8 cellular contexts compared by ENCODE assay signal in the genomic region with DNA sequence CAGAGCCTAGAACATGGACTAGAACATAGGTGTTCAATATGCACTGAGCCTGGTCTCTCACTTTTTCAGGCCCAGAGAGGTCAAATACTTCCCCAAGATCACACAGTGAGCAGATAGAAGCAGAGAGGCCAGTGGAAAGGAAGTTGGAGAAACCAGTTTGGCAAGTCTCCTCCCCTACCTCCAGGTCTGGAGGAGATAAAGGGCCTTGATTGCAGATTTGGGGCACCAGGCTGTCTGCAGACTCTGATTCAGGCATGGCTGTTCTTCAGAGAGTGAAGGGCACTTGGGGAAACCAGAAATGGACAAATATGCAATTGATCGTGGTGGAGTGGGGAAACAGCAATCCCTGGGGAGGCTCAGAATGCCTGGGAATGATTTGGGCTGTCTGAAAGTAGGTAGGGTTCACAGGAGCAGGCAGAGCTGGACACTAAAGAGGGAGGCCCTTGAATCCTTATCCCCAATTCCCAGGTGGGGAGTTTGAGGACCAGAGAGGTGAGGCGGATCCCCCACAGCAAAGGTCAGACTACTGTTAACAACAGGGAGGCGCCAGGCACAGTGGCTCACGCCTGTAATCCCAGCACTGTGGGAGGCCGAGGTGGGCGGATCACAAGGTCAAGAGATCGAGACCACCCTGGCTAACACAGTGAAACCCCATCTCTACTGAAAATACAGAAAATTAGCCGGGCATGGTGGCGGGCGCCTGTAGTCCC. TPM values are rescaled to one million over a fixed set of nuclear protein-coding genes. Genes with fewer than 3 reads are reported as not detected.
DNase-seq lines count a peak whose midpoint lies in the region; ATAC-seq, FAIRE-seq and TF ChIP-seq lines count a peak whose summit lies in the region.

No MANE protein-coding gene starts in this region.

- peaks cover 2% of the 10 kb centered on the region; the same call in 1 of the 2 replicates for H3K27me3 Mint-ChIP-seq in HFFc6 (ENCODE audit: insufficient read depth)

- in situ Hi-C loops in GM12878 (cut with MboI), result no loop called here

- DNase-seq in A549 (ENCODE audit: low read depth in 1 of 2, low spot score in 1 of 2) (no peak), HFFc6 (no peak), GM12878 (ENCODE audit: low read depth, low spot score) (no peak), D721Med (ENCODE audit: insufficient read length, low spot score) (no peak), hypothalamus (lab: John Stamatoyannopoulos, UW) (no peak), iPS-NIHi7 (ENCODE audit: extremely low spot score) (no peak)

- intact Hi-C loops in GM12878 (cut with micrococcal nuclease; ENCODE audit: unreplicated experiment), result loop anchor here (5.0 kb wide), 1 partner anchor 39 kb away; a partner anchor contains a TSS

- H3K27ac ChIP-seq in A549, result peak overlapping the region; percentile 28 to 95; a peak in 5 of 6 replicates
- H3K27ac ChIP-seq in GM12878 (ENCODE audit: control insufficient read depth, insufficient read depth), result no peak overlapping the region
- no peak overlapping the region for H3K27ac ChIP-seq in mesodermal cell (ENCODE audit: low read depth, low read length, severe bottlenecking)

- RAD21 ChIA-PET in GM12878 (lab: Charles Lee; ENCODE audit: unreplicated experiment), result interaction anchor here (3.6 kb wide), 1 partner anchor 172 kb away, joined by 13 read pairs; no protein-coding TSS in a partner anchor

- H3K27ac Mint-ChIP-seq in HFFc6, result peak overlapping the region; percentile 44; the same call in 1 of the 2 replicates

- TF ChIP-seq CTCF in A549 (IDR thresholded peaks at IDR 0.05), result no peak
- TF ChIP-seq CTCF in HFFc6 (IDR thresholded peaks at IDR 0.05), result no peak
- TF ChIP-seq CTCF in GM12878 (IDR thresholded peaks at IDR 0.05 in 2 of 3, conservative IDR thresholded peaks at IDR 0.05 in 1 of 3; ENCODE audit: control insufficient read depth in 2 of 3, extremely low read depth in 1 of 3, insufficient read depth in 1 of 3, low read depth in 3 of 3, low read length in 3 of 3), result no peak
- no peak for TF ChIP-seq CTCF in D721Med (IDR thresholded peaks at IDR 0.05; ENCODE audit: insufficient read depth, missing control alignments)

- peaks cover 50% of the 10 kb centered on the region for H3K4me1 ChIP-seq in A549
- peaks cover 22% of the 10 kb centered on the region for H3K4me1 ChIP-seq in GM12878 (ENCODE audit: control insufficient read depth, insufficient read depth, low read length)
- peaks cover 49% of the 10 kb centered on the region for H3K4me1 ChIP-seq in mesodermal cell (ENCODE audit: control insufficient read depth, insufficient read depth, low read length, poor library complexity, severe bottlenecking)

- no peaks in the 10 kb centered on the region for H3K9me3 Mint-ChIP-seq in HFFc6

- H3K4me3 ChIP-seq in A549, result no peak overlapping the region
- H3K4me3 ChIP-seq in GM12878, result no peak overlapping the region
- peak overlapping the region; percentile 6 for H3K4me3 ChIP-seq in mesodermal cell (ENCODE audit: extremely low read depth, insufficient read depth, low read length, poor library complexity, severe bottlenecking)

- POLR2A ChIA-PET in A549 (lab: Yijun Ruan, JAX), result no interaction called here
- POLR2A ChIA-PET in GM12878 (lab: Charles Lee), result interaction anchor here (0.7 to 1.5 kb wide), 2 partner anchors 19 to 30 kb away, joined by 3 to 4 read pairs; no protein-coding TSS in a partner anchor

- TF ChIP-seq POLR2A in A549 (IDR thresholded peaks at IDR 0.05; ENCODE audit: low read length), result no peak
- no peak for TF ChIP-seq POLR2A in GM12878 (IDR thresholded peaks at IDR 0.05; ENCODE audit: low read depth, low read length)

- TF ChIP-seq EP300 in A549 (IDR thresholded peaks at IDR 0.05), result no peak
- TF ChIP-seq EP300 in GM12878 (IDR thresholded peaks at IDR 0.05; ENCODE audit: borderline replicate concordance in 1 of 2, control insufficient read depth in 1 of 2, low read depth in 2 of 2, low read length in 2 of 2), result no peak

- H4K20me1 ChIP-seq in GM12878 (ENCODE audit: control insufficient read depth, insufficient read depth), result no peaks in the 10 kb centered on the region

- CTCF ChIA-PET in A549 (lab: Yijun Ruan, JAX), result interaction anchor here (0.6 to 9.3 kb wide), 10 partner anchors 9 to 38 kb away, joined by 3 to 161 read pairs (median 12); a partner anchor contains a TSS
- CTCF ChIA-PET in GM12878 (lab: Yijun Ruan, JAX), result interaction anchor here (0.7 to 5.5 kb wide), 3 partner anchors 30 to 81 kb away, joined by 3 to 49 read pairs (median 28); no protein-coding TSS in a partner anchor

- 84% methylated on average over 10 of the region's 10 CpGs for WGBS in A549 (ENCODE audit: missing lambda C conversion rate)
- WGBS in GM12878 (ENCODE audit: insufficient coverage, insufficient replicate concordance, low lambda C conversion rate, missing lambda C conversion rate), result 84% methylated on average over 10 of the region's 10 CpGs
- WGBS in mesodermal cell (ENCODE audit: insufficient coverage in 2 of 2), 2 experiments, result 89 to 97% methylated on average over 5 to 6 of the region's 10 CpGs

- H3K36me3 ChIP-seq in GM12878 (ENCODE audit: control insufficient read depth in 2 of 2, insufficient read depth in 2 of 2, low read length in 1 of 2) (peaks cover 3 to 4% of the 10 kb centered on the region in 2 experiments; a peak in 3 of 4 replicates), mesodermal cell (ENCODE audit: control insufficient read depth, insufficient read depth, low read length) (peaks cover 51% of the 10 kb centered on the region)

- H3K4me1 Mint-ChIP-seq in HFFc6 (ENCODE audit: low read depth), result peaks cover 72% of the 10 kb centered on the region

- H3K9me3 ChIP-seq in A549 (no peaks in the 10 kb centered on the region), GM12878 (replicated peaks; ENCODE audit: control insufficient read depth, insufficient read depth, low read length) (no peaks in the 10 kb centered on the region), mesodermal cell (ENCODE audit: control insufficient read depth, low read length) (no peaks in the 10 kb centered on the region)

- SMC1A ChIA-PET in GM12878 (lab: Charles Lee; ENCODE audit: uncharacterized antibody, unreplicated experiment), result interaction anchor here (1.3 to 3.6 kb wide), 4 partner anchors 30 to 172 kb away, joined by 3 to 28 read pairs (median 8); no protein-coding TSS in a partner anchor

- no peak for TF ChIP-seq RAD21 in A549 (conservative IDR thresholded peaks at IDR 0.05 in 1 of 2, IDR thresholded peaks at IDR 0.05 in 1 of 2)
- TF ChIP-seq RAD21 in GM12878 (IDR thresholded peaks at IDR 0.05; ENCODE audit: insufficient read depth, low read depth, low read length), result no peak

- H3K27me3 ChIP-seq in GM12878 (replicated peaks in 1 of 2; ENCODE audit: control insufficient read depth in 2 of 2, insufficient read depth in 2 of 2, low read length in 1 of 2), result no peaks in the 10 kb centered on the region

- H3K79me2 ChIP-seq in GM12878 (ENCODE audit: control insufficient read depth, insufficient read depth, low read length), result peaks cover 57% of the 10 kb centered on the region

- peaks cover 14% of the 10 kb centered on the region for H3K36me3 Mint-ChIP-seq in HFFc6 (ENCODE audit: low read depth)

- no peak overlapping the region for H2AFZ ChIP-seq in GM12878 (ENCODE audit: control insufficient read depth, low read depth, low read length)

- no TSS peak for BruUV-seq in GM12878 (replicated peaks; lab: Mats Ljungman, UMichigan)

- H3K4me2 ChIP-seq in A549 (peak overlapping the region; percentile 99), GM12878 (ENCODE audit: control insufficient read depth, insufficient read depth) (peak overlapping the region; percentile 67)

- FAIRE-seq in A549 (lab: Jason Lieb, UNC) (no peak), GM12878 (lab: Jason Lieb, UNC) (no peak), D721Med (lab: Jason Lieb, UNC) (no peak)

- no peak for ATAC-seq in A549
- no peak for ATAC-seq in GM12878
- ATAC-seq in GM19324 (IDR thresholded peaks at IDR 0.05; ENCODE audit: low FRiP score, unreplicated experiment), result no peak

- H3K9ac ChIP-seq in GM12878 (ENCODE audit: control insufficient read depth, insufficient read depth, low read length), result no peak overlapping the region

- H3K4me3 Mint-ChIP-seq in HFFc6, result peak overlapping the region; percentile 89

RNA-seq across cellular contexts. Expression of a gene that starts 2.3 kb away (rescaled TPM):
- 24.5 and 33.5 TPM in 2 replicates for polyA plus RNA-seq in A549 (2011; rRNA removed)
- 42.2 and 62.3 TPM in 2 replicates for polyA plus RNA-seq in A549 (2012; cell fraction: cytosol; rRNA removed)
- 37.3 and 53.0 TPM in 2 replicates for polyA plus RNA-seq in A549 (2012; cell fraction: nucleus; rRNA removed)
- polyA plus RNA-seq in A549 (2017; fragmentation: RNase III; extraction: RNeasy Plus Mini Kit Qiagen cat#74134 plus additional on column Dnase treatment), result 23.1 to 26.5 TPM (median 25.8 TPM) in 3 replicates
- 59.2 and 69.8 TPM in 2 replicates for polyA minus RNA-seq in A549 (2011; rRNA and poly(A)+ RNA removed)
- total RNA-seq in HFFc6 (2021; fragmentation: NEBNext Ultra II Directional; extraction: Animal tissue kit (Norgen Biotek cat#: 25700)), result 10 to 100 TPM; 25.8 to 29.8 (median 27.8) TPM
- total RNA-seq in GM12878 (2013; cell fraction: nucleolus; rRNA removed), result 8.1 and 8.4 TPM in 2 replicates
- total RNA-seq in GM12878 (2014; rRNA removed), result 24.2 and 24.5 TPM in 2 replicates
- total RNA-seq in GM12878 (2014; rRNA removed; fragmentation: Illumina TruSeq; extraction: Trizol), result 12.1 and 12.2 TPM in 2 replicates
- 15.1 and 15.4 TPM in 2 replicates for total RNA-seq in GM12878 (2021)
- 5.8 TPM for polyA plus RNA-seq in GM12878 (2011; ENCODE audit: low read depth)
- polyA plus RNA-seq in GM12878 (2011; rRNA removed), result 5.2 and 15.9 TPM in 2 replicates
- 21.9 and 24.8 TPM in 2 replicates for polyA plus RNA-seq in GM12878 (2011; cell fraction: cytosol; rRNA removed)
- 11.9 and 13.4 TPM in 2 replicates for polyA plus RNA-seq in GM12878 (2011; cell fraction: nucleus; rRNA removed)
- 10.5 and 11.6 TPM in 2 replicates for polyA plus RNA-seq in GM12878 (2012)
- 9.9 and 17.8 TPM in 2 replicates for polyA plus RNA-seq in GM12878 (2014; fragmentation: Illumina TruSeq; extraction: Trizol)
- 1 to 10 TPM; 1.7 to 4.3 TPM for polyA plus RNA-seq in GM12878 (2014; fragmentation: Nextera tagmentation; extraction: Ambion mirVana)
- 25.6 and 26.1 TPM in 2 replicates for polyA plus RNA-seq in GM12878 (2014; rRNA removed)
- 10 to 100 TPM; 19.7 to 20.9 TPM for polyA plus RNA-seq in GM12878 (2016; fragmentation: Nextera tagmentation; extraction: Ambion mirVana)
- polyA minus RNA-seq in GM12878 (2011; rRNA and poly(A)+ RNA removed), result 28.9 and 31.5 TPM in 2 replicates
- 11.8 and 15.8 TPM in 2 replicates for polyA minus RNA-seq in GM12878 (2011; cell fraction: cytosol; rRNA and poly(A)+ RNA removed)
- 2.1 and 4.2 TPM in 2 replicates for polyA minus RNA-seq in GM12878 (2011; cell fraction: nucleus; rRNA and poly(A)+ RNA removed)
- polyA plus RNA-seq in mesodermal cell (2013, experiment 1 of 2), result 40.5 TPM
- 35.7 TPM for polyA plus RNA-seq in mesodermal cell (2013, experiment 2 of 2)

RNA-seq across cellular contexts. Expression of a gene that starts 38.2 kb away (rescaled TPM):
- 114 and 141 TPM in 2 replicates for polyA plus RNA-seq in A549 (2011; rRNA removed)
- 71.2 and 72.5 TPM in 2 replicates for polyA plus RNA-seq in A549 (2012; cell fraction: cytosol; rRNA removed)
- polyA plus RNA-seq in A549 (2012; cell fraction: nucleus; rRNA removed), result 26.1 and 63.7 TPM in 2 replicates
- 129 to 143 TPM (median 130 TPM) in 3 replicates for polyA plus RNA-seq in A549 (2017; fragmentation: RNase III; extraction: RNeasy Plus Mini Kit Qiagen cat#74134 plus additional on column Dnase treatment)
- polyA minus RNA-seq in A549 (2011; rRNA and poly(A)+ RNA removed), result 62.8 and 69.9 TPM in 2 replicates
- 100 to 1,000 TPM; 192 to 242 (median 210) TPM for total RNA-seq in HFFc6 (2021; fragmentation: NEBNext Ultra II Directional; extraction: Animal tissue kit (Norgen Biotek cat#: 25700))
- 310 and 312 TPM in 2 replicates for total RNA-seq in GM12878 (2013; cell fraction: nucleolus; rRNA removed)
- 51.8 and 57.8 TPM in 2 replicates for total RNA-seq in GM12878 (2014; rRNA removed)
- 87.4 and 90.5 TPM in 2 replicates for total RNA-seq in GM12878 (2014; rRNA removed; fragmentation: Illumina TruSeq; extraction: Trizol)
- 102 and 104 TPM in 2 replicates for total RNA-seq in GM12878 (2021)
- 80.2 TPM for polyA plus RNA-seq in GM12878 (2011; ENCODE audit: low read depth)
- 110 and 131 TPM in 2 replicates for polyA plus RNA-seq in GM12878 (2011; rRNA removed)
- polyA plus RNA-seq in GM12878 (2011; cell fraction: cytosol; rRNA removed), result 88.2 and 104 TPM in 2 replicates
- 79.4 and 82.7 TPM in 2 replicates for polyA plus RNA-seq in GM12878 (2011; cell fraction: nucleus; rRNA removed)
- polyA plus RNA-seq in GM12878 (2012), result 116 and 119 TPM in 2 replicates
- polyA plus RNA-seq in GM12878 (2014; fragmentation: Illumina TruSeq; extraction: Trizol), result 219 and 257 TPM in 2 replicates
- 100 to 1,000 TPM; 151 to 215 TPM for polyA plus RNA-seq in GM12878 (2014; fragmentation: Nextera tagmentation; extraction: Ambion mirVana)
- 109 and 131 TPM in 2 replicates for polyA plus RNA-seq in GM12878 (2014; rRNA removed)
- polyA plus RNA-seq in GM12878 (2016; fragmentation: Nextera tagmentation; extraction: Ambion mirVana), result 100 to 1,000 TPM; 181 to 188 TPM
- polyA minus RNA-seq in GM12878 (2011; rRNA and poly(A)+ RNA removed), result 86.5 and 87.4 TPM in 2 replicates
- 32.2 and 38.4 TPM in 2 replicates for polyA minus RNA-seq in GM12878 (2011; cell fraction: cytosol; rRNA and poly(A)+ RNA removed)
- polyA minus RNA-seq in GM12878 (2011; cell fraction: nucleus; rRNA and poly(A)+ RNA removed), result 50.2 and 71.6 TPM in 2 replicates
- polyA plus RNA-seq in mesodermal cell (2013, experiment 1 of 2), result 144 TPM
- 165 TPM for polyA plus RNA-seq in mesodermal cell (2013, experiment 2 of 2)

RNA-seq across cellular contexts. Expression of a gene that starts 39.4 kb away (rescaled TPM):
- polyA plus RNA-seq in A549 (2011; rRNA removed), result 35.9 and 45.4 TPM in 2 replicates
- 71.1 and 106 TPM in 2 replicates for polyA plus RNA-seq in A549 (2012; cell fraction: cytosol; rRNA removed)
- 82.9 and 128 TPM in 2 replicates for polyA plus RNA-seq in A549 (2012; cell fraction: nucleus; rRNA removed)
- 58.9 to 74.0 TPM (median 66.6 TPM) in 3 replicates for polyA plus RNA-seq in A549 (2017; fragmentation: RNase III; extraction: RNeasy Plus Mini Kit Qiagen cat#74134 plus additional on column Dnase treatment)
- polyA minus RNA-seq in A549 (2011; rRNA and poly(A)+ RNA removed), result 18.3 and 20.0 TPM in 2 replicates
- total RNA-seq in HFFc6 (2021; fragmentation: NEBNext Ultra II Directional; extraction: Animal tissue kit (Norgen Biotek cat#: 25700)), result 10 to 100 TPM; 57.9 to 62.8 (median 59.8) TPM
- total RNA-seq in GM12878 (2013; cell fraction: nucleolus; rRNA removed), result 1.1 and 2.0 TPM in 2 replicates
- total RNA-seq in GM12878 (2014; rRNA removed), result 4.1 and 5.9 TPM in 2 replicates
- total RNA-seq in GM12878 (2014; rRNA removed; fragmentation: Illumina TruSeq; extraction: Trizol), result 1.3 and 1.5 TPM in 2 replicates
- total RNA-seq in GM12878 (2021), result 6.9 and 8.8 TPM in 2 replicates
- polyA plus RNA-seq in GM12878 (2011; ENCODE audit: low read depth), result not detected
- 1.6 and 1.9 TPM in 2 replicates for polyA plus RNA-seq in GM12878 (2011; rRNA removed)
- 1.3 and 3.1 TPM in 2 replicates for polyA plus RNA-seq in GM12878 (2011; cell fraction: cytosol; rRNA removed)
- polyA plus RNA-seq in GM12878 (2011; cell fraction: nucleus; rRNA removed), result 3.9 and 5.5 TPM in 2 replicates
- polyA plus RNA-seq in GM12878 (2012), result 2.6 and 2.8 TPM in 2 replicates
- polyA plus RNA-seq in GM12878 (2014; fragmentation: Illumina TruSeq; extraction: Trizol), result 0.22 and 0.62 TPM in 2 replicates
- polyA plus RNA-seq in GM12878 (2014; fragmentation: Nextera tagmentation; extraction: Ambion mirVana), result under 1 TPM; 0.18 to 0.73 TPM
- 7.3 and 8.2 TPM in 2 replicates for polyA plus RNA-seq in GM12878 (2014; rRNA removed)
- polyA plus RNA-seq in GM12878 (2016; fragmentation: Nextera tagmentation; extraction: Ambion mirVana), result 1 to 10 TPM in 1 of 2 experiments, under 1 TPM in 1; 0.45 to 6.6 TPM
- 0.44 and 0.52 TPM in 2 replicates for polyA minus RNA-seq in GM12878 (2011; rRNA and poly(A)+ RNA removed)
- polyA minus RNA-seq in GM12878 (2011; cell fraction: cytosol; rRNA and poly(A)+ RNA removed), result 5.3 and 7.5 TPM in 2 replicates
- polyA minus RNA-seq in GM12878 (2011; cell fraction: nucleus; rRNA and poly(A)+ RNA removed), result 2.4 and 7.8 TPM in 2 replicates
- 23.6 TPM for polyA plus RNA-seq in mesodermal cell (2013, experiment 1 of 2)
- 19.7 TPM for polyA plus RNA-seq in mesodermal cell (2013, experiment 2 of 2)

Comparison
In these comparisons a context has a peak if more than half of its experiments do, and no peak if none do; other contexts are left out.
1. H3K27ac ChIP-seq: peak in A549 (2 of 2); none in GM12878 (single experiment) and mesodermal cell (single experiment).
2. RNA of a gene that starts 39.4 kb away (total RNA-seq): 57.9 to 62.8 TPM in HFFc6; 1.1 to 8.8 TPM in GM12878; every median in the first group is over 4 times any median in the second.